In the genomic region with DNA sequence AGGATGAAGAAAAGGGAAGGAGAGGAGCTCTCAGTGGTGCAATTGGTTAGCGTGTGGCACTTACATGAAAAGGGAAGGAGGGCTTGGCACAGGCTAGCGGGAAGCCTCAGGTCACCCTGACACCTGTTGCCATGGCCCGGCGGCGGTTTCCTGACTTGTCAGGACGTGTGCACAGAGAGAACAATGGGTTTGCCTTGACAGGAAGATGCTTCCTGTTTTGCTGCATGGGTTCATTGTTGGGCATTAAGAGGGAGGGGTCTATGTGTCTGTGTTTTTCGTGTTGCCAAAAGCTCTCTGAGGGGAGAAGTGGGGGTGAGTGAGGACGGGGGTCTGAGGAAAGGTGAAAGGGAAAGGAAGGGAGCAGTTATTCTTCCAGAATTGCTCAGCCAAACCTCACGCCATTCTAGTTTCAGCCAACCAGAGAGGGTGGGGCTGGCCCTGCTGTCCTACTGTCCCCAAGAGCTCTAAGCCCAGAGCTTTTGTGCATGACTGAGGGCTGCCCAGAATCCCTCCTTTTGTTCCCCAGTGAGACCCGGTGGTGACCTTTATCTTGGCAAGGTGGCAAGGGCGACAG, we compare ENCODE assay signal across 8 cellular contexts. TPM values are rescaled to one million over a fixed set of nuclear protein-coding genes. Genes with fewer than 3 reads are reported as not detected.
DNase-seq lines count a peak whose midpoint lies in the region; ATAC-seq and TF ChIP-seq lines count a peak whose summit lies in the region.

No MANE protein-coding gene starts in this region.

- DNase-seq in D341Med (ENCODE audit: low spot score) (peak; percentile 20), GM20000 (ENCODE audit: low spot score) (peak; percentile 56), RWPE1 (ENCODE audit: low spot score) (peak; percentile 73), body of pancreas (peak in 3 of 4 donors; percentile 27 to 42 (median 40)), glutamatergic neuron (no peak)
- DNase-seq in NK-92 treated with Interleukin-12 subunit alpha and Interleukin-12 subunit beta, amount 100 ng/mL, for 24 hours (lab: John Stamatoyannopoulos, UW): no peak

- H3K4me1 ChIP-seq in body of pancreas: no peaks in the 10 kb centered on the region
- H3K4me1 ChIP-seq in parathyroid adenoma: no peaks in the 10 kb centered on the region

- H3K36me3 ChIP-seq in body of pancreas (replicated peaks in 1 of 2; ENCODE audit: insufficient read depth in 1 of 2, low read depth in 2 of 2): no peaks in the 10 kb centered on the region
- H3K36me3 ChIP-seq in parathyroid adenoma (ENCODE audit: control insufficient read depth, insufficient read depth, low read length): no peaks in the 10 kb centered on the region

- POLR2A ChIA-PET in RWPE1 (lab: Yijun Ruan, JAX; ENCODE audit: low non-redundant PET): no interaction called here

- H3K9me3 ChIP-seq in body of pancreas (no peaks in the 10 kb centered on the region), parathyroid adenoma (ENCODE audit: control insufficient read depth, low read length) (no peaks in the 10 kb centered on the region)

- ATAC-seq in HG03565 (IDR thresholded peaks at IDR 0.05; ENCODE audit: unreplicated experiment) (peak; percentile 51), body of pancreas (peak; percentile 50)

- TF ChIP-seq CTCF in GM20000 (IDR thresholded peaks at IDR 0.05; ENCODE audit: extremely low read depth, missing control alignments) (no peak), RWPE1 (conservative IDR thresholded peaks at IDR 0.05; ENCODE audit: low read depth) (no peak), body of pancreas (IDR thresholded peaks at IDR 0.05) (no peak), parathyroid adenoma (IDR thresholded peaks at IDR 0.05) (no peak), glutamatergic neuron (IDR thresholded peaks at IDR 0.05; ENCODE audit: partially characterized antibody, unreplicated experiment) (no peak)

- H3K27me3 ChIP-seq in body of pancreas (no peaks in the 10 kb centered on the region), parathyroid adenoma (ENCODE audit: control insufficient read depth, insufficient read depth, low read length) (no peaks in the 10 kb centered on the region)

- H3K4me1 Mint-ChIP-seq in glutamatergic neuron (ENCODE audit: low read depth, unreplicated experiment): no peaks in the 10 kb centered on the region

- intact Hi-C loops in body of pancreas (cut with DNase I): no loop called here

- TF ChIP-seq POLR2A in body of pancreas (IDR thresholded peaks at IDR 0.05): no peak

- CTCF ChIA-PET in RWPE1 (lab: Yijun Ruan, JAX): interaction anchor here (0.5 to 1.0 kb wide), 2 partner anchors 10 to 11 kb away, joined by 3 to 5 read pairs; no protein-coding TSS in a partner anchor

- H3K9ac ChIP-seq in parathyroid adenoma: no peak overlapping the region

- H3K27ac ChIP-seq in RWPE1 (peak overlapping the region; percentile 68), body of pancreas (peak overlapping the region in 2 of 4 donors; percentile 9 to 20), parathyroid adenoma (peak overlapping the region; percentile 41)

- no peak overlapping the region for H2AFZ ChIP-seq in parathyroid adenoma

- H3K4me3 ChIP-seq in body of pancreas (no peak overlapping the region), parathyroid adenoma (ENCODE audit: low read depth, low read length) (no peak overlapping the region)

- H3K27me3 Mint-ChIP-seq in glutamatergic neuron (ENCODE audit: unreplicated experiment): peaks cover 2% of the 10 kb centered on the region

- no peak overlapping the region for H3K4me3 Mint-ChIP-seq in glutamatergic neuron (ENCODE audit: unreplicated experiment)

- no peak overlapping the region for H3K27ac Mint-ChIP-seq in glutamatergic neuron (ENCODE audit: unreplicated experiment)

- H3K79me2 ChIP-seq in parathyroid adenoma: no peaks in the 10 kb centered on the region

- no peak overlapping the region for H3K4me2 ChIP-seq in parathyroid adenoma (ENCODE audit: low read length)

- peaks cover 7% of the 10 kb centered on the region for H3K9me3 Mint-ChIP-seq in glutamatergic neuron (ENCODE audit: unreplicated experiment)

- no peaks in the 10 kb centered on the region for H3K36me3 Mint-ChIP-seq in glutamatergic neuron (ENCODE audit: unreplicated experiment)

- WGBS in body of pancreas, 2 donors: 38 to 41% methylated on average over 11 of the region's 11 CpGs

RNA-seq across cellular contexts. Expression of gene CCR7, which starts 17.1 kb away (rescaled TPM):
- total RNA-seq in body of pancreas: under 1 TPM in 1 of 2 donors, not detected in 1; 0.26 TPM
- not detected for total RNA-seq in glutamatergic neuron (ENCODE audit: unreplicated experiment)

Comparison
In these comparisons a context has a peak if more than half of its experiments do, and no peak if none do; other contexts are left out.
1. DNase-seq: peak in D341Med (single experiment), GM20000 (single experiment), RWPE1 (single experiment) and body of pancreas (3 of 4); none in NK-92 treated with Interleukin-12 subunit alpha and Interleukin-12 subunit beta, amount 100 ng/mL, for 24 hours (single experiment) and glutamatergic neuron (single experiment).